1 cellular context compared by ENCODE assay signal in genomic region chr22:38656256-38657148, GRCh38.
A peak's percentile ranks its signal among the peaks of the same experiment; 100 is the strongest.
TF ChIP-seq lines count a peak whose summit lies in the region.

CBY1 (plus strand) TSS chr22:38656638; CDS start chr22:38668055, 11,417 bp downstream.
FAM227A (minus strand) TSS chr22:38656392; CDS start chr22:38650168, 6,224 bp downstream.

TF ChIP-seq in HepG2, 621 proteins besides CTCF, POLR2A, EP300 and RAD21 (continued from another document and continues in another):
- TF ChIP-seq MTERF4 (CRISPR knock-in tag; IDR thresholded peaks at IDR 0.05) (peak; percentile 43; the same call in 1 of the 2 replicates), KDM5A (IDR thresholded peaks at IDR 0.05; ENCODE audit: borderline replicate concordance, low read length) (peak; percentile 76; the same call in 1 of the 2 replicates), ZNF691 (CRISPR knock-in tag; IDR thresholded peaks at IDR 0.05; ENCODE audit: borderline replicate concordance, low read depth) (no peak), SMAD3 (CRISPR knock-in tag; IDR thresholded peaks at IDR 0.05) (0 out of 2 replicates have a peak, but pooled peaks have one; percentile 56), ZNF563 (CRISPR knock-in tag; IDR thresholded peaks at IDR 0.05) (0 out of 2 replicates have a peak, but pooled peaks have one; percentile 69), ZNF839 (CRISPR knock-in tag; IDR thresholded peaks at IDR 0.05; ENCODE audit: borderline replicate concordance) (0 out of 2 replicates have a peak, but pooled peaks have one; percentile 58), POLR2AphosphoS5 (IDR thresholded peaks at IDR 0.05; ENCODE audit: low read depth, low read length) (peak; percentile 60), NR3C1 (CRISPR knock-in tag; IDR thresholded peaks at IDR 0.05) (no peak), ATF5 (CRISPR knock-in tag; IDR thresholded peaks at IDR 0.05; ENCODE audit: low read depth) (no peak), PAX8 (CRISPR knock-in tag; IDR thresholded peaks at IDR 0.05; ENCODE audit: borderline replicate concordance) (peak; percentile 27; the same call in 1 of the 2 replicates), ZGPAT (CRISPR knock-in tag; IDR thresholded peaks at IDR 0.05) (no peak; the same call in 1 of the 2 replicates), KLF15 (CRISPR knock-in tag; IDR thresholded peaks at IDR 0.05; ENCODE audit: borderline replicate concordance) (0 out of 2 replicates have a peak, but pooled peaks have one; percentile 36), ZNF280D (CRISPR knock-in tag; IDR thresholded peaks at IDR 0.05) (peak; percentile 81; the same call in 1 of the 2 replicates), ZNF296 (CRISPR knock-in tag; conservative IDR thresholded peaks at IDR 0.05) (no peak), HNF4A (CRISPR knock-in tag; IDR thresholded peaks at IDR 0.05) (no peak; the same call in 1 of the 2 replicates), POLR2G (IDR thresholded peaks at IDR 0.05; ENCODE audit: low read depth, low read length) (peak; percentile 66), NFKB2 (CRISPR knock-in tag; IDR thresholded peaks at IDR 0.05; ENCODE audit: borderline replicate concordance) (peak; percentile 53; the same call in 1 of the 2 replicates), PHF8 (CRISPR knock-in tag; IDR thresholded peaks at IDR 0.05) (peak; percentile 91), ZNF709 (CRISPR knock-in tag; IDR thresholded peaks at IDR 0.05) (peak; percentile 82; the same call in 1 of the 2 replicates), ZNF800 (CRISPR knock-in tag; IDR thresholded peaks at IDR 0.05) (peak; percentile 60), ZNF451 (CRISPR knock-in tag; IDR thresholded peaks at IDR 0.05) (no peak), RBFOX2 (IDR thresholded peaks at IDR 0.05; ENCODE audit: low read depth, low read length) (peak; percentile 74), ZNF570 (CRISPR knock-in tag; IDR thresholded peaks at IDR 0.05; ENCODE audit: borderline replicate concordance) (no peak), MED8 (CRISPR knock-in tag; IDR thresholded peaks at IDR 0.05; ENCODE audit: insufficient replicate concordance) (peak; percentile 9), MYC (CRISPR knock-in tag; IDR thresholded peaks at IDR 0.05; ENCODE audit: borderline replicate concordance) (peak; percentile 46; the same call in 1 of the 2 replicates), SP4 (CRISPR knock-in tag; IDR thresholded peaks at IDR 0.05) (peak; percentile 59; the same call in 1 of the 2 replicates), ZNF687 (CRISPR knock-in tag; IDR thresholded peaks at IDR 0.05) (peak; percentile 69), GZF1 (CRISPR knock-in tag; IDR thresholded peaks at IDR 0.05) (0 out of 2 replicates have a peak, but pooled peaks have one; percentile 67), HNF1B (CRISPR knock-in tag; IDR thresholded peaks at IDR 0.05) (peak; percentile 70; the same call in 1 of the 2 replicates), HNF1A (IDR thresholded peaks at IDR 0.05; ENCODE audit: low read depth) (no peak), HNF1A (CRISPR knock-in tag; IDR thresholded peaks at IDR 0.05; ENCODE audit: borderline replicate concordance) (0 out of 2 replicates have a peak, but pooled peaks have one; percentile 20), ZFP37 (CRISPR knock-in tag; IDR thresholded peaks at IDR 0.05; ENCODE audit: borderline replicate concordance) (0 out of 2 replicates have a peak, but pooled peaks have one; percentile 14), ERF (CRISPR knock-in tag; IDR thresholded peaks at IDR 0.05) (peak; percentile 37; the same call in 1 of the 2 replicates), CHD4 (IDR thresholded peaks at IDR 0.05; ENCODE audit: borderline replicate concordance, low read length) (no peak), ZNF790 (CRISPR knock-in tag; IDR thresholded peaks at IDR 0.05; ENCODE audit: borderline replicate concordance) (peak; percentile 50; the same call in 1 of the 2 replicates), ARNT2 (CRISPR knock-in tag; IDR thresholded peaks at IDR 0.05; ENCODE audit: low read depth) (peak; percentile 59)
